ENCODE assay signal across 11 cellular contexts in the genomic region with DNA sequence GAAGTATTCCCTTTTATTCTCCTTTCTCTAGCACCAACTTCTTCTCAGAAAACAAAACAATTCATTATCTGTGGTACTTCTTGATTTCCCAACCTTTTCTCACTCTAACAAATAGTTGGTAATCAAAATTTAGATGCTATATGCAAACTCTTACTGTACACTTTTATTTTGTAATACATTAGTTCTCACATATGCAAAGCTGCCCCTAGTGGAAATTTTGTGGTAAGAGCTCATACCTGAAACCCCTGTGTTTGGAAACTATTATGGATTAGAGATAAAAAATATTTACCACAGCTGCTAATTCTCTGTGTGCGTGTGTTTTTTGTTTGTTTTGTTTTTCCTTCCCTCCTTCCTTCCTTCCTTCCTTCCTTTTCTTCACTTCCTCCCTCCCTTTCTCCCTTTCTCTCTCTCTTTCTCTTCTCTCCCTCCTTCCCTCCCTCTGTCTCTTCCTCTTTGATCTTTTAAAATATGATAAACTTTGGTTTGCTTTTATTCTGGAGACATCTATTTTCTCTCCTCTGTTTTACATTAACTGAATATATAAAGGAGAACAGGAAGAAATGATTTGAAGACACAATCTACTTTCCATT.
DNase-seq lines count a peak whose midpoint lies in the region; ATAC-seq and TF ChIP-seq lines count a peak whose summit lies in the region.
"Had no signal": no experiment of that assay in that cellular context is flagged by ENCODE, and none has a peak within 500 bp of the region (broad histone marks: within the 10 kb centered on the region; RNA-seq: fewer than 3 reads in every experiment).

No MANE protein-coding gene starts in this region.

- no peaks in the 10 kb centered on the region for H3K27me3 Mint-ChIP-seq in nephron progenitor cell (ENCODE audit: low read depth, poor library complexity)
- H3K27me3 Mint-ChIP-seq: memory B cell had no signal

- no peaks in the 10 kb centered on the region for H3K36me3 Mint-ChIP-seq in nephron progenitor cell (ENCODE audit: low read depth)
- H3K36me3 Mint-ChIP-seq: memory B cell had no signal

- no peaks in the 10 kb centered on the region for H3K9me3 Mint-ChIP-seq in nephron progenitor cell

- peak; percentile 45 for TF ChIP-seq CTCF in nephron progenitor cell (IDR thresholded peaks at IDR 0.05)

- H3K27ac Mint-ChIP-seq in nephron progenitor cell, result no peak overlapping the region
- H3K27ac Mint-ChIP-seq: memory B cell had no signal

- DNase-seq in DMS153 treated with DMSO at 0.1 percent for 48 hours (lab: John Stamatoyannopoulos, UW; ENCODE audit: unreplicated experiment) (peak; percentile 7), DMS153 (lab: John Stamatoyannopoulos, UW) (no peak), NAMALWA (ENCODE audit: low spot score) (peak; percentile 68), amniotic epithelial cell (ENCODE audit: low read depth) (peak; percentile 3), nephron progenitor cell (no peak), anterior cingulate cortex (lab: John Stamatoyannopoulos, UW) (no peak)
- no peak for DNase-seq in activated CD8-positive, alpha-beta memory T cell treated with anti-CD3 and anti-CD28 coated beads, Interleukin-2, amount 50 U/mL, for 4 hours
- DNase-seq: activated effector memory CD4-positive, alpha-beta T cell treated with anti-CD3 and anti-CD28 coated beads, Interleukin-2, amount 50 U/mL, for 16 hours; T-helper 2 cell had no signal

- H3K4me1 Mint-ChIP-seq in nephron progenitor cell, result peaks cover 18% of the 10 kb centered on the region
- H3K4me1 Mint-ChIP-seq: memory B cell had no signal

- H3K4me3 Mint-ChIP-seq in nephron progenitor cell, result no peak overlapping the region
- H3K4me3 Mint-ChIP-seq: memory B cell had no signal

- ATAC-seq in HG02642 (IDR thresholded peaks at IDR 0.05; ENCODE audit: poor library complexity, unreplicated experiment), result no peak

Comparison
In these comparisons a context has a peak if more than half of its experiments do, and no peak if none do; other contexts are left out.
1. DNase-seq: peak in DMS153 treated with DMSO at 0.1 percent for 48 hours (single experiment), NAMALWA (single experiment) and amniotic epithelial cell (single experiment); none in DMS153 (single experiment), nephron progenitor cell (single experiment), activated CD8-positive, alpha-beta memory T cell treated with anti-CD3 and anti-CD28 coated beads, Interleukin-2, amount 50 U/mL, for 4 hours (single experiment) and anterior cingulate cortex (0 of 58).